ENCODE assay signal across 8 cellular contexts in the genomic region with DNA sequence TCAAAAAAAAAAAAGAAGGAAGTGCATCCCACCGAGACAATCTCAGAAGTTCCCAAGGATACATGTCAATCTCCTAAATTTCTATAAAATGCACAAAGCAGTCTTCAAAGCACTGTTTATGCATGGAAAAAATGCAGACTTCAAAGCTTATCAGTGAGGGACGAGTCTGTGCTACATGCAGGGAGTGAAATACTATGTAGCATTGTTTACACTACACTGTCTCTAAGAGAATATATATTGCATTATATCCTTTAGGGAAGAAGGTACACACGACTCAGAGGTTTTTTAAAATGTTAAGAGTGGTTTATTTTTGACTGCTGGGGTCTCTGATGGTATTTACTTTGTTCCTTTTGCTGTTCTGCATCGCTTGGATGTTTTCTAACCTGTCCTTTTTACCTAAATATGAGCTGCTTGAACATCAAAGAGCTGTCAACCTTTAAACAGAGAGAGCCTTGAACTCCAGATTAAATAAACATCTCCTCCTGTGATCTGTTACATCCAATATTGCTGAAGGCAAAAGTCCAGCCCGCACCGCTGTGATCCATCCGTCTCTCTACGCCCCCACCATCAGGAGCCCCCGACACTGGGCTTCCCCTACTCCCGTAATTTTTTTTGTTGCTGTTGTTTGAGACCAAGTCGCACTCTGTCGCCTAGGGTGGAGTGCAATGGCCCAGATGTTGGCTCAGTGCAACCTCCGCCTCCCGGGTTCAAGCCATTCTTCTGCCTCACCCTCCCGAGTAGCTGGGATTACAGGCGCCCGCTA. TPM values are rescaled to one million over a fixed set of nuclear protein-coding genes. Genes with fewer than 3 reads are reported as not detected.
A peak's percentile ranks its signal among the peaks of the same experiment; 100 is the strongest.
DNase-seq lines count a peak whose midpoint lies in the region; TF ChIP-seq lines count a peak whose summit lies in the region.

No MANE protein-coding gene starts in this region.

- no peak overlapping the region for H3K27ac ChIP-seq in SK-N-MC

- no peaks in the 10 kb centered on the region for H3K36me3 ChIP-seq in SK-N-MC (ENCODE audit: insufficient read depth, low read length)

- in situ Hi-C loops in G401 (cut with HindIII; ENCODE audit: low sequenced_read_pairs) = no loop called here

- H3K4me3 ChIP-seq in GM12875 (ENCODE audit: low read depth, low read length) (peak overlapping the region; percentile 68), SK-N-MC (peak overlapping the region; percentile 84), fibroblast of villous mesenchyme (ENCODE audit: low read depth, low read length) (peak overlapping the region; percentile 82)

- peak overlapping the region; percentile 71 for H3K9ac ChIP-seq in SK-N-MC (ENCODE audit: insufficient read length)

- TF ChIP-seq CTCF in GM12875 (IDR thresholded peaks at IDR 0.05; ENCODE audit: borderline replicate concordance, insufficient read depth, low read depth, low read length) (no peak), fibroblast of villous mesenchyme (IDR thresholded peaks at IDR 0.05; ENCODE audit: insufficient read depth, low read depth, low read length) (no peak)

- no peaks in the 10 kb centered on the region for H3K9me3 ChIP-seq in SK-N-MC (ENCODE audit: low read depth, low read length)

- DNase-seq in SK-N-MC (ENCODE audit: low read depth, low spot score) = no peak
- no peak for DNase-seq in fibroblast of villous mesenchyme (ENCODE audit: low read depth)
- peak; percentile 28 for DNase-seq in retina
- DNase-seq in NCI-H146 treated with DMSO at 0.1 percent for 48 hours (lab: John Stamatoyannopoulos, UW; ENCODE audit: unreplicated experiment) = no peak
- no peak for DNase-seq in cerebellar cortex (ENCODE audit: low spot score)
- DNase-seq in G401 (ENCODE audit: low spot score) = no peak
- no peak for DNase-seq in NCI-H446 (lab: John Stamatoyannopoulos, UW)

RNA-seq across cellular contexts. Expression of a gene that starts 1.4 kb away (rescaled TPM):
- total RNA-seq in fibroblast of villous mesenchyme = 25.9 and 26.7 TPM in 2 replicates
- total RNA-seq in G401 (2014; rRNA removed; shearing (Covaris generic)) = 11.9 and 15.4 TPM in 2 replicates

RNA-seq across cellular contexts. Expression of a gene that starts 9.9 kb away (rescaled TPM):
- 25.1 and 36.3 TPM in 2 replicates for total RNA-seq in fibroblast of villous mesenchyme
- 26.7 and 40.8 TPM in 2 replicates for total RNA-seq in G401 (2014; rRNA removed; shearing (Covaris generic))
